22 cellular contexts compared by ENCODE assay signal in the genomic region with DNA sequence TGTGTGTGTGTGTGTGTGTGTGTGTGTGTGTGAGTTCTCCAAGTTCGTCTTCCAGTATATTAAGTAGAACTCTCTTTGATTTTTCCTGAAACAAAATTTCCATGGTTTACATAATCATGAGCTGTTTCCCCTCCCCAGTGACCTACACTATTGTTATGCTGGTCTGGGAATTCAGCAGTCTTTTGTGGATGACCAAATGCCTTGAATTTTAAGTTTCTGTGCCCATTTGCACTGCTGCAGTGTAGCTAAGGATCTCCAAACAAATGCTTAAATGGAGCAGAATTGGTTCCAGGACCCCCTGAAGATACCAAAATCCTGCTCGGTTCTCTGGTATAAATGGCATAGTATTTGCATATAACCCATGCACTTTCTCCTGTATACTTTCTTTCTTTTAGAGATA.
"Had no signal": no experiment of that assay in that cellular context is flagged by ENCODE, and none has a peak within 500 bp of the region (broad histone marks: within the 10 kb centered on the region; RNA-seq: fewer than 3 reads in every experiment).

No MANE protein-coding gene starts in this region.

- H3K9me3 ChIP-seq: mucosa of descending colon, tibial artery had no signal

- H3K79me2 ChIP-seq: parathyroid adenoma had no signal

- H3K9ac ChIP-seq: parathyroid adenoma had no signal

- H3K4me3 Mint-ChIP-seq: activated B cell treated with CpG ODN at 0.5 μM for 24 hours; activated CD8-positive, alpha-beta T cell treated with anti-CD3 and anti-CD28 coated beads for 36 hours; activated naive CD4-positive, alpha-beta T cell treated with anti-CD3 and anti-CD28 coated beads for 36 hours; activated T-cell treated with anti-CD3 and anti-CD28 coated beads, Interleukin-2, amount 50 U/mL, for 4 hours; effector memory CD8-positive, alpha-beta T cell; memory B cell; naive B cell; neural crest cell; T-helper 2 cell treated with Interferon-gamma antibody and Interleukin-4, amounts not matched to agents 5 μg/mL and 100 μg/mL, for 36 hours had no signal

- H3K4me1 Mint-ChIP-seq: activated B cell treated with CpG ODN at 0.5 μM for 24 hours, memory B cell, naive B cell had no signal

- H3K36me3 ChIP-seq: tibial artery had no signal

- H3K27ac ChIP-seq: parathyroid adenoma, SK-N-MC, tibial artery had no signal

- H3K9me3 Mint-ChIP-seq: activated B cell treated with CpG ODN at 0.5 μM for 24 hours; activated CD8-positive, alpha-beta T cell treated with anti-CD3 and anti-CD28 coated beads for 36 hours; activated naive CD4-positive, alpha-beta T cell treated with anti-CD3 and anti-CD28 coated beads for 36 hours; activated T-cell treated with anti-CD3 and anti-CD28 coated beads, Interleukin-2, amount 50 U/mL, for 4 hours; effector memory CD8-positive, alpha-beta T cell; memory B cell; neural crest cell; T-helper 2 cell treated with Interferon-gamma antibody and Interleukin-4, amounts not matched to agents 5 μg/mL and 100 μg/mL, for 36 hours had no signal

- H2AFZ ChIP-seq: parathyroid adenoma had no signal

- H3K36me3 Mint-ChIP-seq: memory B cell, naive B cell had no signal

- H3K4me1 ChIP-seq: parathyroid adenoma, tibial artery had no signal

- DNase-seq: activated B cell treated with CpG ODN at 0.5 μM for 24 hours; activated CD4-positive, alpha-beta T cell treated with anti-CD3 and anti-CD28 coated beads for 48 hours; activated CD8-positive, alpha-beta T cell treated with anti-CD3 and anti-CD28 coated beads for 36 hours; activated naive CD4-positive, alpha-beta T cell treated with anti-CD3 and anti-CD28 coated beads for 36 hours; activated T-cell treated with anti-CD3 and anti-CD28 coated beads, Interleukin-2, amount 50 U/mL, for 4 hours; cortex of kidney; effector memory CD8-positive, alpha-beta T cell; foreskin fibroblast; kidney glomerular epithelial cell; left ventricle myocardium superior; mucosa of descending colon; naive B cell; stimulated activated CD4-positive, alpha-beta T cell treated with anti-CD3 and anti-CD28 coated beads, Interleukin-12 subunit alpha, Interleukin-12 subunit beta, amount 100 ng/mL, for 4 hours; stimulated activated CD4-positive, alpha-beta T cell treated with anti-CD3 and anti-CD28 coated beads, Interleukin-1b, Interleukin-23, amount 100 ng/mL, for 48 hours; stimulated activated CD8-positive, alpha-beta memory T cell treated with anti-CD3 and anti-CD28 coated beads, Interleukin-4, amount 100 ng/mL, for 48 hours; stimulated activated naive CD4-positive, alpha-beta T cell; tibial artery had no signal

- H3K4me3 ChIP-seq: mucosa of descending colon, SK-N-MC, tibial artery had no signal

- H3K27me3 Mint-ChIP-seq: activated B cell treated with CpG ODN at 0.5 μM for 24 hours; activated CD8-positive, alpha-beta T cell treated with anti-CD3 and anti-CD28 coated beads for 36 hours had no signal

- ATAC-seq: activated CD8-positive, alpha-beta T cell treated with anti-CD3 and anti-CD28 coated beads for 36 hours; activated T-cell treated with anti-CD3 and anti-CD28 coated beads, Interleukin-2, amount 50 U/mL, for 4 hours; effector memory CD8-positive, alpha-beta T cell; left ventricle myocardium superior; mucosa of descending colon had no signal

- H3K27me3 ChIP-seq: tibial artery had no signal

- H3K27ac Mint-ChIP-seq: activated B cell treated with CpG ODN at 0.5 μM for 24 hours; activated CD8-positive, alpha-beta T cell treated with anti-CD3 and anti-CD28 coated beads for 36 hours; activated naive CD4-positive, alpha-beta T cell treated with anti-CD3 and anti-CD28 coated beads for 36 hours; effector memory CD8-positive, alpha-beta T cell; memory B cell; naive B cell; T-helper 2 cell treated with Interferon-gamma antibody and Interleukin-4, amounts not matched to agents 5 μg/mL and 100 μg/mL, for 36 hours had no signal
